ENCODE assay signal across 9 cellular contexts in genomic region chr4:147943159-147943638, GRCh38.
DNase-seq lines count a peak whose midpoint lies in the region; ATAC-seq and TF ChIP-seq lines count a peak whose summit lies in the region.
"Had no signal": no experiment of that assay in that cellular context is flagged by ENCODE, and none has a peak within 500 bp of the region (broad histone marks: within the 10 kb centered on the region; RNA-seq: fewer than 3 reads in every experiment).

No MANE protein-coding gene starts in this region.

- peak overlapping the region; percentile 16 to 59 (median 54) for H3K27ac ChIP-seq in esophagus muscularis mucosa (replicated peaks in 1 of 4)
- H3K27ac ChIP-seq: SJSA1 had no signal

- TF ChIP-seq EP300 in esophagus muscularis mucosa (IDR thresholded peaks at IDR 0.05): no peak

- DNase-seq in esophagus muscularis mucosa (ENCODE audit: extremely low spot score): no peak
- no peak for DNase-seq in iPS-NIHi11 (ENCODE audit: low spot score)
- DNase-seq in HEK293T (ENCODE audit: extremely low spot score): no peak
- no peak for DNase-seq in NCI-H146 (lab: John Stamatoyannopoulos, UW)
- DNase-seq in medulla oblongata (ENCODE audit: extremely low spot score): no peak

- no peaks in the 10 kb centered on the region for H3K27me3 ChIP-seq in esophagus muscularis mucosa
- H3K27me3 ChIP-seq: SJSA1 had no signal

- no peaks in the 10 kb centered on the region for H3K9me3 ChIP-seq in esophagus muscularis mucosa
- H3K9me3 ChIP-seq: SJSA1 had no signal

- no peak overlapping the region for H3K4me3 ChIP-seq in esophagus muscularis mucosa
- H3K4me3 ChIP-seq: SJSA1 had no signal

- CTCF ChIA-PET in HEK293T (lab: Yijun Ruan, JAX): no interaction called here

- POLR2A ChIA-PET in HEK293T (lab: Yijun Ruan, JAX): no interaction called here

- peak; percentile 93 for ATAC-seq in GM18498 (IDR thresholded peaks at IDR 0.05; ENCODE audit: unreplicated experiment)
- peak; percentile 92 for ATAC-seq in GM21367 (IDR thresholded peaks at IDR 0.05; ENCODE audit: unreplicated experiment)
- peak; percentile 98 for ATAC-seq in HG03378 (IDR thresholded peaks at IDR 0.05; ENCODE audit: unreplicated experiment)

- WGBS in esophagus muscularis mucosa: 75% methylated on average over 3 of the region's 3 CpGs

- H3K36me3 ChIP-seq in esophagus muscularis mucosa: peaks cover 20 to 54% (median 29%) of the 10 kb centered on the region in 4 donors

- no peak for TF ChIP-seq CTCF in esophagus muscularis mucosa (IDR thresholded peaks at IDR 0.05)

- no peak for TF ChIP-seq POLR2A in esophagus muscularis mucosa (IDR thresholded peaks at IDR 0.05; ENCODE audit: low read depth)

- peaks cover 22 to 43% (median 38%) of the 10 kb centered on the region in 4 donors for H3K4me1 ChIP-seq in esophagus muscularis mucosa
- H3K4me1 ChIP-seq: SJSA1 had no signal

- intact Hi-C loops in esophagus muscularis mucosa (cut with DNase I): no loop called here

TF ChIP-seq in HEK293T, 16 proteins besides CTCF, POLR2A, EP300 and RAD21:
- TF ChIP-seq, protein P1, sequence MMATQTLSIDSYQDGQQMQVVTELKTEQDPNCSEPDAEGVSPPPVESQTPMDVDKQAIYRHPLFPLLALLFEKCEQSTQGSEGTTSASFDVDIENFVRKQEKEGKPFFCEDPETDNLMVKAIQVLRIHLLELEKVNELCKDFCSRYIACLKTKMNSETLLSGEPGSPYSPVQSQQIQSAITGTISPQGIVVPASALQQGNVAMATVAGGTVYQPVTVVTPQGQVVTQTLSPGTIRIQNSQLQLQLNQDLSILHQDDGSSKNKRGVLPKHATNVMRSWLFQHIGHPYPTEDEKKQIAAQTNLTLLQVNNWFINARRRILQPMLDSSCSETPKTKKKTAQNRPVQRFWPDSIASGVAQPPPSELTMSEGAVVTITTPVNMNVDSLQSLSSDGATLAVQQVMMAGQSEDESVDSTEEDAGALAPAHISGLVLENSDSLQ (IDR thresholded peaks at IDR 0.05): no peak
- TF ChIP-seq ZNF384 (IDR thresholded peaks at IDR 0.05): no peak
- TF ChIP-seq ELF4 (IDR thresholded peaks at IDR 0.05): no peak
- TF ChIP-seq CTBP1 (IDR thresholded peaks at IDR 0.05; ENCODE audit: borderline replicate concordance): no peak
- TF ChIP-seq ARNT (IDR thresholded peaks at IDR 0.05): no peak
- no peak for TF ChIP-seq TARDBP (IDR thresholded peaks at IDR 0.05)
- no peak for TF ChIP-seq BHLHE40 (IDR thresholded peaks at IDR 0.05; ENCODE audit: borderline replicate concordance)
- TF ChIP-seq LEF1 (IDR thresholded peaks at IDR 0.05; ENCODE audit: borderline replicate concordance): no peak
- TF ChIP-seq FOXM1 (IDR thresholded peaks at IDR 0.05; ENCODE audit: borderline replicate concordance): no peak
- no peak for TF ChIP-seq L3MBTL2 (conservative IDR thresholded peaks at IDR 0.05)
- TF ChIP-seq FOXK2 (IDR thresholded peaks at IDR 0.05): no peak
- no peak for TF ChIP-seq NFRKB (IDR thresholded peaks at IDR 0.05)
- TF ChIP-seq FOXA1 (IDR thresholded peaks at IDR 0.05): no peak
- no peak for TF ChIP-seq SUZ12 (IDR thresholded peaks at IDR 0.05)
- TF ChIP-seq SP1 (IDR thresholded peaks at IDR 0.05): no peak
TF ChIP-seq in HEK293T: peak in this region for 0.
